ENCODE assay signal across 2 cellular contexts in the genomic region with DNA sequence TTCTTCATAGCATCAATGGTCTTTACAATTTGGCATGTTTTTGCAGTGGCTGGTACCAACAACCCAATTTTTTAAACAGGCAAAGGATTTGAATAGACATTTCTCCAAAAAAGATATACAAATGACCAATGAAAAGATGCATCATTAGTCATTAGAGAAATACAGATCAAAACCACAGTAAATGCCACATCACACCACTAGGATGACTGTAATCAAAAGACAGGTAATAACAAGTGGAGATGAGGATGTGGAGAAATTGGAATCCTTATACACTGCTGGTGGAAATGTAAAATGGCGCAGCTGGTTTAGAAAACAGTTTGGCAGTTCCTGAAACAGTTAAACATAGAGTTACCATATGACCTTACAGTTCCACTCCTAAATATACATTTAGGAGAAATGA.
TF ChIP-seq lines count a peak whose summit lies in the region.

No MANE protein-coding gene starts in this region.

TF ChIP-seq in HCT116, 20 proteins besides CTCF, POLR2A, EP300 and RAD21 (continued from another document):
- TF ChIP-seq ZFX (IDR thresholded peaks at IDR 0.05) (no peak), CEBPB (IDR thresholded peaks at IDR 0.05; ENCODE audit: low read depth) (no peak)
- TF ChIP-seq, protein P1, sequence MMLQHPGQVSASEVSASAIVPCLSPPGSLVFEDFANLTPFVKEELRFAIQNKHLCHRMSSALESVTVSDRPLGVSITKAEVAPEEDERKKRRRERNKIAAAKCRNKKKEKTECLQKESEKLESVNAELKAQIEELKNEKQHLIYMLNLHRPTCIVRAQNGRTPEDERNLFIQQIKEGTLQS (IDR thresholded peaks at IDR 0.05): no peak
- TF ChIP-seq, protein P2, sequence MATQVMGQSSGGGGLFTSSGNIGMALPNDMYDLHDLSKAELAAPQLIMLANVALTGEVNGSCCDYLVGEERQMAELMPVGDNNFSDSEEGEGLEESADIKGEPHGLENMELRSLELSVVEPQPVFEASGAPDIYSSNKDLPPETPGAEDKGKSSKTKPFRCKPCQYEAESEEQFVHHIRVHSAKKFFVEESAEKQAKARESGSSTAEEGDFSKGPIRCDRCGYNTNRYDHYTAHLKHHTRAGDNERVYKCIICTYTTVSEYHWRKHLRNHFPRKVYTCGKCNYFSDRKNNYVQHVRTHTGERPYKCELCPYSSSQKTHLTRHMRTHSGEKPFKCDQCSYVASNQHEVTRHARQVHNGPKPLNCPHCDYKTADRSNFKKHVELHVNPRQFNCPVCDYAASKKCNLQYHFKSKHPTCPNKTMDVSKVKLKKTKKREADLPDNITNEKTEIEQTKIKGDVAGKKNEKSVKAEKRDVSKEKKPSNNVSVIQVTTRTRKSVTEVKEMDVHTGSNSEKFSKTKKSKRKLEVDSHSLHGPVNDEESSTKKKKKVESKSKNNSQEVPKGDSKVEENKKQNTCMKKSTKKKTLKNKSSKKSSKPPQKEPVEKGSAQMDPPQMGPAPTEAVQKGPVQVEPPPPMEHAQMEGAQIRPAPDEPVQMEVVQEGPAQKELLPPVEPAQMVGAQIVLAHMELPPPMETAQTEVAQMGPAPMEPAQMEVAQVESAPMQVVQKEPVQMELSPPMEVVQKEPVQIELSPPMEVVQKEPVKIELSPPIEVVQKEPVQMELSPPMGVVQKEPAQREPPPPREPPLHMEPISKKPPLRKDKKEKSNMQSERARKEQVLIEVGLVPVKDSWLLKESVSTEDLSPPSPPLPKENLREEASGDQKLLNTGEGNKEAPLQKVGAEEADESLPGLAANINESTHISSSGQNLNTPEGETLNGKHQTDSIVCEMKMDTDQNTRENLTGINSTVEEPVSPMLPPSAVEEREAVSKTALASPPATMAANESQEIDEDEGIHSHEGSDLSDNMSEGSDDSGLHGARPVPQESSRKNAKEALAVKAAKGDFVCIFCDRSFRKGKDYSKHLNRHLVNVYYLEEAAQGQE (IDR thresholded peaks at IDR 0.05; ENCODE audit: low read depth): no peak

TF ChIP-seq in WTC11, 78 proteins besides CTCF, POLR2A, EP300 and RAD21 (continued from another document):
- TF ChIP-seq, protein P3, sequence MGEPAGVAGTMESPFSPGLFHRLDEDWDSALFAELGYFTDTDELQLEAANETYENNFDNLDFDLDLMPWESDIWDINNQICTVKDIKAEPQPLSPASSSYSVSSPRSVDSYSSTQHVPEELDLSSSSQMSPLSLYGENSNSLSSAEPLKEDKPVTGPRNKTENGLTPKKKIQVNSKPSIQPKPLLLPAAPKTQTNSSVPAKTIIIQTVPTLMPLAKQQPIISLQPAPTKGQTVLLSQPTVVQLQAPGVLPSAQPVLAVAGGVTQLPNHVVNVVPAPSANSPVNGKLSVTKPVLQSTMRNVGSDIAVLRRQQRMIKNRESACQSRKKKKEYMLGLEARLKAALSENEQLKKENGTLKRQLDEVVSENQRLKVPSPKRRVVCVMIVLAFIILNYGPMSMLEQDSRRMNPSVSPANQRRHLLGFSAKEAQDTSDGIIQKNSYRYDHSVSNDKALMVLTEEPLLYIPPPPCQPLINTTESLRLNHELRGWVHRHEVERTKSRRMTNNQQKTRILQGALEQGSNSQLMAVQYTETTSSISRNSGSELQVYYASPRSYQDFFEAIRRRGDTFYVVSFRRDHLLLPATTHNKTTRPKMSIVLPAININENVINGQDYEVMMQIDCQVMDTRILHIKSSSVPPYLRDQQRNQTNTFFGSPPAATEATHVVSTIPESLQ (CRISPR knock-in tag; IDR thresholded peaks at IDR 0.05): no peak
